Comparison of ENCODE assay signal across 1 cellular context in the genomic region with DNA sequence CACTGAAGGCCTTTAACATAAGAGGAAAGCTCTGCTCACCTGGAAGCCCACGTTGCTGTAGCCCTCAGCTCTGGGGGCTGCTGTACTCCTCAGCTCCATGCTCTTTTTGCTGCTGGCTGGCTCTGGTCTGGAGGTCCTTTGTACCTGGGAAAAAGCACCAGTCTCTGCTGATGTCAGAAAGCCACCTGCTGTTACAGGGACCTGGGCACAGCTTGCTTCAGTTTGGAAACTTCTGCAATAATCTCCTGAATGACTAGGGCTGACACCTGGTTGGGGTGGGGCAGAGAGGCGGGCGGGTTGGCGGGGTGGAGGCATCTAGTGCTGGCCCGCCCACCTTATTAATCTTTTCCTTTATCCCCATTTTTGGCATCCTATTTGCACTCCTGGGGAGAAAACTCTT.
TF ChIP-seq lines count a peak whose summit lies in the region.

Gene SLC28A3, minus strand, starts transcription at position 224 of the 400 bp plus-strand sequence. Its CDS starts 125 bp downstream, at position 99.

TF ChIP-seq in WTC11, 78 proteins besides CTCF, POLR2A, EP300 and RAD21 (continued from another document):
- no peak for TF ChIP-seq IRF2 (CRISPR knock-in tag; IDR thresholded peaks at IDR 0.05; ENCODE audit: borderline replicate concordance, low read depth)
- no peak for TF ChIP-seq CBFB (CRISPR knock-in tag; IDR thresholded peaks at IDR 0.05; ENCODE audit: low read depth)
- TF ChIP-seq, protein P1, sequence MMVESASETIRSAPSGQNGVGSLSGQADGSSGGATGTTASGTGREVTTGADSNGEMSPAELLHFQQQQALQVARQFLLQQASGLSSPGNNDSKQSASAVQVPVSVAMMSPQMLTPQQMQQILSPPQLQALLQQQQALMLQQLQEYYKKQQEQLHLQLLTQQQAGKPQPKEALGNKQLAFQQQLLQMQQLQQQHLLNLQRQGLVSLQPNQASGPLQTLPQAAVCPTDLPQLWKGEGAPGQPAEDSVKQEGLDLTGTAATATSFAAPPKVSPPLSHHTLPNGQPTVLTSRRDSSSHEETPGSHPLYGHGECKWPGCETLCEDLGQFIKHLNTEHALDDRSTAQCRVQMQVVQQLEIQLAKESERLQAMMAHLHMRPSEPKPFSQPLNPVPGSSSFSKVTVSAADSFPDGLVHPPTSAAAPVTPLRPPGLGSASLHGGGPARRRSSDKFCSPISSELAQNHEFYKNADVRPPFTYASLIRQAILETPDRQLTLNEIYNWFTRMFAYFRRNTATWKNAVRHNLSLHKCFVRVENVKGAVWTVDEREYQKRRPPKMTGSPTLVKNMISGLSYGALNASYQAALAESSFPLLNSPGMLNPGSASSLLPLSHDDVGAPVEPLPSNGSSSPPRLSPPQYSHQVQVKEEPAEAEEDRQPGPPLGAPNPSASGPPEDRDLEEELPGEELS (CRISPR knock-in tag; IDR thresholded peaks at IDR 0.05): no peak
- no peak for TF ChIP-seq ZBTB43 (CRISPR knock-in tag; IDR thresholded peaks at IDR 0.05)
- TF ChIP-seq, protein P2, sequence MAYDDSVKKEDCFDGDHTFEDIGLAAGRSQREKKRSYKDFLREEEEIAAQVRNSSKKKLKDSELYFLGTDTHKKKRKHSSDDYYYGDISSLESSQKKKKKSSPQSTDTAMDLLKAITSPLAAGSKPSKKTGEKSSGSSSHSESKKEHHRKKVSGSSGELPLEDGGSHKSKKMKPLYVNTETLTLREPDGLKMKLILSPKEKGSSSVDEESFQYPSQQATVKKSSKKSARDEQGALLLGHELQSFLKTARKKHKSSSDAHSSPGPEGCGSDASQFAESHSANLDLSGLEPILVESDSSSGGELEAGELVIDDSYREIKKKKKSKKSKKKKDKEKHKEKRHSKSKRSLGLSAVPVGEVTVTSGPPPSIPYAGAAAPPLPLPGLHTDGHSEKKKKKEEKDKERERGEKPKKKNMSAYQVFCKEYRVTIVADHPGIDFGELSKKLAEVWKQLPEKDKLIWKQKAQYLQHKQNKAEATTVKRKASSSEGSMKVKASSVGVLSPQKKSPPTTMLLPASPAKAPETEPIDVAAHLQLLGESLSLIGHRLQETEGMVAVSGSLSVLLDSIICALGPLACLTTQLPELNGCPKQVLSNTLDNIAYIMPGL (CRISPR knock-in tag; IDR thresholded peaks at IDR 0.05): no peak
TF ChIP-seq in WTC11: peak in this region for 0.
